In genomic region chr3:193732391-193732790, GRCh38 we compare ENCODE assay signal across 1 cellular context.
TF ChIP-seq lines count a peak whose summit lies in the region.

No MANE protein-coding gene starts in this region.

TF ChIP-seq in HepG2, 621 proteins besides CTCF, POLR2A, EP300 and RAD21 (continued from another document and continues in another):
- TF ChIP-seq ZHX2 (IDR thresholded peaks at IDR 0.05; ENCODE audit: low read depth) (no peak), ZHX2 (CRISPR knock-in tag; IDR thresholded peaks at IDR 0.05; ENCODE audit: borderline replicate concordance) (no peak), ZFP36L2 (CRISPR knock-in tag; IDR thresholded peaks at IDR 0.05) (no peak), ARNT (IDR thresholded peaks at IDR 0.05) (no peak), SOX6 (IDR thresholded peaks at IDR 0.05) (no peak), SOX6 (CRISPR knock-in tag; IDR thresholded peaks at IDR 0.05) (peak; percentile 60), MAFK (conservative IDR thresholded peaks at IDR 0.05 in 1 of 2, IDR thresholded peaks at IDR 0.05 in 1 of 2; ENCODE audit: low read length in 2 of 2) (peak; percentile 82 to 84), ZNF33A (CRISPR knock-in tag; IDR thresholded peaks at IDR 0.05; ENCODE audit: borderline replicate concordance) (no peak), ZSCAN22 (CRISPR knock-in tag; IDR thresholded peaks at IDR 0.05) (no peak), GTF3A (CRISPR knock-in tag; conservative IDR thresholded peaks at IDR 0.05) (no peak), NR0B2 (CRISPR knock-in tag; IDR thresholded peaks at IDR 0.05) (no peak), PHB2 (IDR thresholded peaks at IDR 0.05; ENCODE audit: partially characterized antibody) (no peak), BCL6 (CRISPR knock-in tag; IDR thresholded peaks at IDR 0.05) (peak; percentile 50; the same call in 1 of the 2 replicates), RARA (CRISPR knock-in tag; IDR thresholded peaks at IDR 0.05) (peak; percentile 77), FOXO1 (CRISPR knock-in tag; IDR thresholded peaks at IDR 0.05) (peak; percentile 41; the same call in 1 of the 2 replicates), ZNF724P (CRISPR knock-in tag; IDR thresholded peaks at IDR 0.05; ENCODE audit: borderline replicate concordance) (no peak), ZNF670 (CRISPR knock-in tag; IDR thresholded peaks at IDR 0.05; ENCODE audit: borderline replicate concordance) (0 out of 2 replicates have a peak, but pooled peaks have one; percentile 27), SOX13 (IDR thresholded peaks at IDR 0.05) (no peak), SOX13 (CRISPR knock-in tag; conservative IDR thresholded peaks at IDR 0.05 in 1 of 2, IDR thresholded peaks at IDR 0.05 in 1 of 2) (peak in 1 of 2 experiments; percentile 70; a peak in 1 of 4 replicates), GATAD2A (CRISPR knock-in tag; IDR thresholded peaks at IDR 0.05) (peak; percentile 91), CCAR2 (optimal IDR thresholded peaks at IDR 0.05; ENCODE audit: low read depth, low read length) (no peak), HIC2 (CRISPR knock-in tag; IDR thresholded peaks at IDR 0.05; ENCODE audit: low read depth) (no peak), ZNF24 (IDR thresholded peaks at IDR 0.05) (no peak), ZNF513 (CRISPR knock-in tag; conservative IDR thresholded peaks at IDR 0.05) (no peak), ZBED4 (CRISPR knock-in tag; IDR thresholded peaks at IDR 0.05; ENCODE audit: borderline replicate concordance) (no peak), ISX (CRISPR knock-in tag; conservative IDR thresholded peaks at IDR 0.05) (no peak), HDAC2 (CRISPR knock-in tag; IDR thresholded peaks at IDR 0.05) (peak; percentile 63; the same call in 1 of the 2 replicates), ZNF737 (CRISPR knock-in tag; IDR thresholded peaks at IDR 0.05; ENCODE audit: borderline replicate concordance) (no peak), ZMAT3 (CRISPR knock-in tag; conservative IDR thresholded peaks at IDR 0.05) (no peak; the same call in 1 of the 2 replicates), NFYC (CRISPR knock-in tag; IDR thresholded peaks at IDR 0.05) (no peak), PBX3 (CRISPR knock-in tag; IDR thresholded peaks at IDR 0.05; ENCODE audit: borderline replicate concordance) (no peak), HNF4A (CRISPR knock-in tag; IDR thresholded peaks at IDR 0.05) (peak; percentile 89), ZFP37 (CRISPR knock-in tag; IDR thresholded peaks at IDR 0.05; ENCODE audit: borderline replicate concordance) (no peak), NR2C2 (CRISPR knock-in tag; IDR thresholded peaks at IDR 0.05; ENCODE audit: borderline replicate concordance) (no peak; the same call in 1 of the 2 replicates), HOXA3 (CRISPR knock-in tag; IDR thresholded peaks at IDR 0.05) (peak; percentile 52; the same call in 1 of the 2 replicates), ZNF335 (CRISPR knock-in tag; IDR thresholded peaks at IDR 0.05) (no peak), CBX5 (CRISPR knock-in tag; IDR thresholded peaks at IDR 0.05; ENCODE audit: borderline replicate concordance) (peak; percentile 23; the same call in 1 of the 2 replicates), ZNF562 (CRISPR knock-in tag; IDR thresholded peaks at IDR 0.05; ENCODE audit: borderline replicate concordance) (no peak), ZSCAN31 (CRISPR knock-in tag; IDR thresholded peaks at IDR 0.05; ENCODE audit: low read depth) (no peak), TP53 (CRISPR knock-in tag; conservative IDR thresholded peaks at IDR 0.05) (no peak), ZNF569 (CRISPR knock-in tag; IDR thresholded peaks at IDR 0.05; ENCODE audit: borderline replicate concordance) (no peak), HDAC1 (CRISPR knock-in tag; IDR thresholded peaks at IDR 0.05) (peak; percentile 84), SALL2 (CRISPR knock-in tag; IDR thresholded peaks at IDR 0.05) (no peak), DZIP1 (CRISPR knock-in tag; IDR thresholded peaks at IDR 0.05) (no peak), HOXD1 (CRISPR knock-in tag; IDR thresholded peaks at IDR 0.05) (no peak), TCF12 (IDR thresholded peaks at IDR 0.05) (no peak), TCF12 (CRISPR knock-in tag; IDR thresholded peaks at IDR 0.05) (no peak), HNF4G (IDR thresholded peaks at IDR 0.05; ENCODE audit: borderline replicate concordance, low read depth, low read length) (peak; percentile 76), HNF4G (CRISPR knock-in tag; IDR thresholded peaks at IDR 0.05; ENCODE audit: borderline replicate concordance, low read depth) (peak; percentile 74; the same call in 1 of the 2 replicates), ZNF292 (CRISPR knock-in tag; IDR thresholded peaks at IDR 0.05; ENCODE audit: borderline replicate concordance, low read depth) (no peak), ZNF232 (CRISPR knock-in tag; IDR thresholded peaks at IDR 0.05; ENCODE audit: borderline replicate concordance) (no peak), ZNF329 (CRISPR knock-in tag; IDR thresholded peaks at IDR 0.05; ENCODE audit: low read depth) (no peak), SP4 (CRISPR knock-in tag; IDR thresholded peaks at IDR 0.05) (no peak), ZNF607 (CRISPR knock-in tag; IDR thresholded peaks at IDR 0.05; ENCODE audit: borderline replicate concordance) (no peak), MZF1 (CRISPR knock-in tag; IDR thresholded peaks at IDR 0.05; ENCODE audit: borderline replicate concordance) (no peak), PAF1 (CRISPR knock-in tag; IDR thresholded peaks at IDR 0.05) (no peak), KDM5B (CRISPR knock-in tag; IDR thresholded peaks at IDR 0.05; ENCODE audit: borderline replicate concordance) (no peak), HNRNPUL1 (IDR thresholded peaks at IDR 0.05; ENCODE audit: low read depth, low read length) (no peak)
